ENCODE assay signal across 28 cellular contexts in the genomic region with DNA sequence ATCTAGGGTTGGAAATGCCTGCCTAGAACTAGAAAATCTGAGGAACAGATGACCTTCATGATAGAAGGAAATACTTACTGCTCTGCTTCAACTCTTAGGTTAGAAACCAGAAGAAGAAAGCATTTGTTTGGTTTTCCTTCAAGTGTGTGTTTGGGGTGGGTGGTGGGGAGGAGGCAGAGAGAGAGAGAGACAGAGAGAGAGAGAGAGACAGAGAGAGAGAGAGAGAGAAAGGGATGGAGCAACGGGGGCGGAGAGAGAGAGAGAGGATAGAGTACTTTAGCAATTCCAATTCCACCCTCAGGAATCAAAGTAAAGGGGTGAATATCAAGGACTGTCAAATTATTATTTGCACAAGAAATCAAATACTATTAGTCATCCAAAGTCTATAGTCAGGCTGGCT. TPM values are rescaled to one million over a fixed set of nuclear protein-coding genes. Genes with fewer than 3 reads are reported as not detected.
"Had no signal": no experiment of that assay in that cellular context is flagged by ENCODE, and none has a peak within 500 bp of the region (broad histone marks: within the 10 kb centered on the region; RNA-seq: fewer than 3 reads in every experiment).

No MANE protein-coding gene starts in this region.

- H3K36me3 ChIP-seq: esophagus muscularis mucosa, gastroesophageal sphincter, heart left ventricle, sigmoid colon, spleen, thoracic aorta, tibial nerve, upper lobe of left lung had no signal

- H3K36me3 Mint-ChIP-seq: naive thymus-derived CD4-positive, alpha-beta T cell; stimulated activated naive B cell treated with anti-CD40 and anti-IgM and Interleukin-4, amounts not matched to agents 10 μg/mL and 1 μg/mL and 100 μg/mL, for 72 hours had no signal

- H3K9me3 Mint-ChIP-seq: nephron; stimulated activated naive CD8-positive, alpha-beta T cell treated with anti-CD3 and anti-CD28 coated beads, Interleukin-15, Interleukin-2, amounts not matched to agents 100 ng/mL and 50 ng/mL, for 24 hours had no signal

- H3K9me3 ChIP-seq: esophagus muscularis mucosa, gastroesophageal sphincter, psoas muscle, sigmoid colon, spleen, thoracic aorta, tibial nerve, upper lobe of left lung had no signal

- H3K27me3 Mint-ChIP-seq: stimulated activated naive CD8-positive, alpha-beta T cell treated with anti-CD3 and anti-CD28 coated beads, Interleukin-15, Interleukin-2, amounts not matched to agents 100 ng/mL and 50 ng/mL, for 24 hours had no signal

- H2AFZ ChIP-seq: hepatocyte had no signal

- H3K4me1 ChIP-seq: esophagus muscularis mucosa, foreskin keratinocyte, gastroesophageal sphincter, heart left ventricle, psoas muscle, sigmoid colon, spleen, tibial nerve, upper lobe of left lung had no signal

- H3K27me3 ChIP-seq: esophagus muscularis mucosa, foreskin keratinocyte, gastroesophageal sphincter, hepatocyte, sigmoid colon, spleen, tibial nerve, upper lobe of left lung had no signal

- H3K27ac Mint-ChIP-seq: nephron; stimulated activated naive B cell treated with anti-CD40 and anti-IgM and Interleukin-4, amounts not matched to agents 10 μg/mL and 1 μg/mL and 100 μg/mL, for 72 hours; stimulated activated naive CD8-positive, alpha-beta T cell treated with anti-CD3 and anti-CD28 coated beads, Interleukin-15, Interleukin-2, amounts not matched to agents 100 ng/mL and 50 ng/mL, for 24 hours had no signal

- H3K4me1 Mint-ChIP-seq: nephron had no signal

- H3K27ac ChIP-seq: coronary artery, esophagus muscularis mucosa, foreskin keratinocyte, gastroesophageal sphincter, heart left ventricle, hepatocyte, psoas muscle, sigmoid colon, spleen, thoracic aorta, tibial nerve, upper lobe of left lung had no signal

- DNase-seq: dermis blood vessel endothelial cell; effector memory CD4-positive, alpha-beta T cell; foreskin keratinocyte; heart left ventricle; kidney; mammary epithelial cell; mesendoderm; midbrain; naive thymus-derived CD4-positive, alpha-beta T cell; nucleus accumbens; posterior cingulate gyrus; psoas muscle; right cardiac atrium; sigmoid colon; spleen; stimulated activated naive B cell treated with anti-CD40 and anti-IgM and Interleukin-4, amounts not matched to agents 10 μg/mL and 1 μg/mL and 100 μg/mL, for 72 hours; upper lobe of left lung had no signal

- H3K4me3 ChIP-seq: coronary artery, esophagus muscularis mucosa, gastroesophageal sphincter, heart left ventricle, hepatocyte, psoas muscle, sigmoid colon, spleen, thoracic aorta, tibial nerve, upper lobe of left lung had no signal

- H3K4me3 Mint-ChIP-seq: naive thymus-derived CD4-positive, alpha-beta T cell; nephron; stimulated activated naive B cell treated with anti-CD40 and anti-IgM and Interleukin-4, amounts not matched to agents 10 μg/mL and 1 μg/mL and 100 μg/mL, for 72 hours; stimulated activated naive CD8-positive, alpha-beta T cell treated with anti-CD3 and anti-CD28 coated beads, Interleukin-15, Interleukin-2, amounts not matched to agents 100 ng/mL and 50 ng/mL, for 24 hours had no signal

- H3K79me2 ChIP-seq: hepatocyte had no signal

- FAIRE-seq: endothelial cell of umbilical vein, kidney, urothelium cell line had no signal

- ATAC-seq: foreskin keratinocyte; gastroesophageal sphincter; heart left ventricle; left lobe of liver; naive thymus-derived CD4-positive, alpha-beta T cell; psoas muscle; right cardiac atrium; stimulated activated naive B cell treated with anti-CD40 and anti-IgM and Interleukin-4, amounts not matched to agents 10 μg/mL and 1 μg/mL and 100 μg/mL, for 72 hours had no signal

- H3K4me2 ChIP-seq: hepatocyte had no signal

RNA-seq across cellular contexts. Expression of a gene that starts 29.2 kb away (rescaled TPM):
- total RNA-seq: endothelial cell of umbilical vein had no signal
- polyA plus RNA-seq: endothelial cell of umbilical vein had no signal
